Comparison of ENCODE assay signal across 8 cellular contexts in genomic region chr11:64778223-64778472, GRCh38. TPM values are rescaled to one million over a fixed set of nuclear protein-coding genes. Genes with fewer than 3 reads are reported as not detected.
DNase-seq lines count a peak whose midpoint lies in the region; ATAC-seq and TF ChIP-seq lines count a peak whose summit lies in the region.

No MANE protein-coding gene starts in this region.

- H3K9me3 Mint-ChIP-seq in nephron progenitor cell, result no peaks in the 10 kb centered on the region
- H3K9me3 Mint-ChIP-seq in endothelial cell (ENCODE audit: unreplicated experiment), result no peaks in the 10 kb centered on the region

- CTCF ChIA-PET in GM10248 (lab: Yijun Ruan, JAX), result interaction anchor here (0.6 to 3.6 kb wide), 6 partner anchors 10 to 129 kb away, joined by 3 to 13 read pairs (median 3); partner anchors contain the start of gene PYGM

- DNase-seq in nephron progenitor cell, result no peak
- no peak for DNase-seq in GM10248 (ENCODE audit: extremely low spot score)
- DNase-seq in endothelial cell (ENCODE audit: low spot score), result no peak
- no peak for DNase-seq in NCI-H2171 (lab: John Stamatoyannopoulos, UW)

- no peak for TF ChIP-seq CTCF in nephron progenitor cell (IDR thresholded peaks at IDR 0.05)
- TF ChIP-seq CTCF in GM10248 (IDR thresholded peaks at IDR 0.05; ENCODE audit: control extremely low read depth, extremely low read depth, low read depth, missing control alignments), result no peak
- TF ChIP-seq CTCF in endothelial cell (IDR thresholded peaks at IDR 0.05; ENCODE audit: unreplicated experiment), result no peak

- POLR2A ChIA-PET in GM10248 (lab: Yijun Ruan, JAX), result interaction anchor here (0.9 to 1.1 kb wide), 8 partner anchors 16 to 722 kb away, joined by 3 to 9 read pairs (median 3); partner anchors contain the start of genes EHD1, MALAT1, PYGM and ZNHIT2

- H3K27ac Mint-ChIP-seq in nephron progenitor cell (no peak overlapping the region), endothelial cell (ENCODE audit: unreplicated experiment) (no peak overlapping the region)

- H3K4me3 Mint-ChIP-seq in nephron progenitor cell (peak overlapping the region; percentile 89), endothelial cell (ENCODE audit: unreplicated experiment) (no peak overlapping the region)

- H3K36me3 Mint-ChIP-seq in nephron progenitor cell (ENCODE audit: low read depth), result peaks cover 44% of the 10 kb centered on the region
- peaks cover 37% of the 10 kb centered on the region for H3K36me3 Mint-ChIP-seq in endothelial cell (ENCODE audit: low read depth, unreplicated experiment)

- H3K4me1 Mint-ChIP-seq in nephron progenitor cell (peaks cover 54% of the 10 kb centered on the region), endothelial cell (ENCODE audit: unreplicated experiment) (peaks cover 38% of the 10 kb centered on the region)

- ATAC-seq in GM18868 (IDR thresholded peaks at IDR 0.05; ENCODE audit: unreplicated experiment), result peak; percentile 17
- peak; percentile 1 for ATAC-seq in HG03575 (IDR thresholded peaks at IDR 0.05; ENCODE audit: extremely low read depth, insufficient number of reproducible peaks, low FRiP score, unreplicated experiment)
- no peak for ATAC-seq in GM19452 (IDR thresholded peaks at IDR 0.05; ENCODE audit: unreplicated experiment)

- H3K27me3 Mint-ChIP-seq in nephron progenitor cell (ENCODE audit: low read depth, poor library complexity), result no peaks in the 10 kb centered on the region
- peaks cover 13% of the 10 kb centered on the region for H3K27me3 Mint-ChIP-seq in endothelial cell (ENCODE audit: unreplicated experiment)

- H3K27ac ChIP-seq in cingulate gyrus (ENCODE audit: low read depth, low read length), result peak overlapping the region; percentile 97

RNA-seq across cellular contexts. Expression of gene SF1, which starts 0.2 kb away (rescaled TPM):
- total RNA-seq in endothelial cell (ENCODE audit: unreplicated experiment), result 322 TPM

RNA-seq across cellular contexts. Expression of gene PYGM, which starts 18.4 kb away (rescaled TPM):
- total RNA-seq in endothelial cell (ENCODE audit: unreplicated experiment), result 0.26 TPM

RNA-seq across cellular contexts. Expression of gene MAP4K2, which starts 24.9 kb away (rescaled TPM):
- total RNA-seq in endothelial cell (ENCODE audit: unreplicated experiment), result 202 TPM

RNA-seq across cellular contexts. Expression of gene MEN1, which starts 32.2 kb away (rescaled TPM):
- total RNA-seq in endothelial cell (ENCODE audit: unreplicated experiment), result 56.3 TPM

RNA-seq across cellular contexts. Expression of gene RASGRP2, which starts 34.2 kb away (rescaled TPM):
- 139 TPM for total RNA-seq in endothelial cell (ENCODE audit: unreplicated experiment)
